Comparison of ENCODE assay signal across 15 cellular contexts in genomic region chr2:105592288-105592687, GRCh38.
DNase-seq lines count a peak whose midpoint lies in the region; TF ChIP-seq lines count a peak whose summit lies in the region.
"Had no signal": no experiment of that assay in that cellular context is flagged by ENCODE, and none has a peak within 500 bp of the region (broad histone marks: within the 10 kb centered on the region; RNA-seq: fewer than 3 reads in every experiment).

No MANE protein-coding gene starts in this region.

- no peaks in the 10 kb centered on the region for H4K20me1 ChIP-seq in smooth muscle cell (ENCODE audit: low read depth)

- H3K27me3 ChIP-seq in smooth muscle cell (ENCODE audit: low read depth), result no peaks in the 10 kb centered on the region
- H3K27me3 ChIP-seq: uterus had no signal

- WGBS in smooth muscle cell (ENCODE audit: low lambda C conversion rate), result 54% methylated on average over 6 of the region's 6 CpGs

- H3K4me3 ChIP-seq in smooth muscle cell, result no peak overlapping the region
- H3K4me3 ChIP-seq: uterus had no signal

- peak overlapping the region; percentile 27 for H2AFZ ChIP-seq in smooth muscle cell (ENCODE audit: low read depth)

- TF ChIP-seq CTCF in smooth muscle cell (IDR thresholded peaks at IDR 0.05; ENCODE audit: borderline replicate concordance, insufficient read depth, poor library complexity, severe bottlenecking), result no peak

- H3K9me3 ChIP-seq in smooth muscle cell (replicated peaks; ENCODE audit: low read depth), result no peaks in the 10 kb centered on the region
- H3K9me3 ChIP-seq: uterus had no signal

- H3K4me1 ChIP-seq in smooth muscle cell (ENCODE audit: low read depth), result peaks cover 6% of the 10 kb centered on the region
- H3K4me1 ChIP-seq: uterus had no signal

- peak overlapping the region; percentile 31 for H3K4me2 ChIP-seq in smooth muscle cell

- H3K27ac ChIP-seq in smooth muscle cell (ENCODE audit: low read depth), result peak overlapping the region; percentile 29
- H3K27ac ChIP-seq: 22Rv1, uterus had no signal

- no peaks in the 10 kb centered on the region for H3F3A ChIP-seq in smooth muscle cell (ENCODE audit: low read depth)

- DNase-seq in DMS53 (lab: John Stamatoyannopoulos, UW), result peak; percentile 24
- no peak for DNase-seq in DMS53 treated with DMSO at 0.1 percent for 48 hours (lab: John Stamatoyannopoulos, UW; ENCODE audit: unreplicated experiment)
- DNase-seq in cerebellar cortex (ENCODE audit: low spot score), result peak; percentile 89
- peak; percentile 78 for DNase-seq in kidney glomerular epithelial cell (lab: John Stamatoyannopoulos, UW)
- no peak for DNase-seq in smooth muscle cell (lab: John Stamatoyannopoulos, UW; ENCODE audit: unreplicated experiment)
- no peak for DNase-seq in COLO668 (lab: John Stamatoyannopoulos, UW; ENCODE audit: unreplicated experiment)
- no peak for DNase-seq in SK-N-DZ (ENCODE audit: low spot score)
- no peak for DNase-seq in activated T-cell treated with anti-CD3 and anti-CD28 coated beads, Interleukin-2, amount 50 U/mL, for 1 hour
- DNase-seq: activated CD4-positive, alpha-beta T cell treated with anti-CD3 and anti-CD28 coated beads, Interleukin-2, amount 50 U/mL, for 48 hours; activated naive CD4-positive, alpha-beta T cell treated with anti-CD3 and anti-CD28 coated beads for 36 hours; AML-193; NCI-H526 treated with DMSO at 0.1 percent for 48 hours; SHP77 treated with DMSO at 0.1 percent for 48 hours; uterus had no signal

- H3K9ac ChIP-seq in smooth muscle cell (ENCODE audit: low read depth), result no peak overlapping the region

- no peaks in the 10 kb centered on the region for H3K36me3 ChIP-seq in smooth muscle cell (ENCODE audit: low read depth)
- H3K36me3 ChIP-seq: uterus had no signal

- no peaks in the 10 kb centered on the region for H3K79me2 ChIP-seq in smooth muscle cell (ENCODE audit: low read depth)

Comparison
In these comparisons a context has a peak if more than half of its experiments do, and no peak if none do; other contexts are left out.
1. DNase-seq: peak in DMS53 (single experiment), cerebellar cortex (single experiment) and kidney glomerular epithelial cell (single experiment); none in DMS53 treated with DMSO at 0.1 percent for 48 hours (single experiment), smooth muscle cell (single experiment), COLO668 (single experiment), SK-N-DZ (single experiment) and activated T-cell treated with anti-CD3 and anti-CD28 coated beads, Interleukin-2, amount 50 U/mL, for 1 hour (single experiment).